ENCODE assay signal across 8 cellular contexts in genomic region chr13:81017525-81018152, GRCh38.
DNase-seq lines count a peak whose midpoint lies in the region; ATAC-seq and TF ChIP-seq lines count a peak whose summit lies in the region.

No MANE protein-coding gene starts in this region.

- H3K9ac ChIP-seq in Loucy (ENCODE audit: low read depth, low read length, poor library complexity, severe bottlenecking) = no peak overlapping the region

- no peak overlapping the region for H3K27ac Mint-ChIP-seq in CD14-positive monocyte

- peaks cover 0 to 16% (median 6%) of the 10 kb centered on the region in 7 donors for H3K9me3 Mint-ChIP-seq in CD14-positive monocyte

- peak; percentile 79 for ATAC-seq in GM21390 (IDR thresholded peaks at IDR 0.05; ENCODE audit: unreplicated experiment)

- no peaks in the 10 kb centered on the region for H4K20me1 ChIP-seq in Loucy (ENCODE audit: insufficient read depth, low read length, poor library complexity, severe bottlenecking)

- H2AFZ ChIP-seq in Loucy (ENCODE audit: low read length) = peak overlapping the region; percentile 32

- intact Hi-C loops in CD14-positive monocyte (cut with micrococcal nuclease) = no loop called here

- no peak overlapping the region for H3K4me3 Mint-ChIP-seq in CD14-positive monocyte

- H3K4me1 Mint-ChIP-seq in CD14-positive monocyte = no peaks in the 10 kb centered on the region

- H3K27me3 ChIP-seq in Loucy (ENCODE audit: insufficient read depth, low read length, poor library complexity, severe bottlenecking) = no peaks in the 10 kb centered on the region

- H3K79me2 ChIP-seq in Loucy (ENCODE audit: insufficient read depth, low read length) = no peaks in the 10 kb centered on the region

- no peaks in the 10 kb centered on the region for H3F3A ChIP-seq in Loucy (ENCODE audit: low read depth)

- no peaks in the 10 kb centered on the region for H3K36me3 Mint-ChIP-seq in CD14-positive monocyte

- H3K9me3 ChIP-seq in Loucy (ENCODE audit: insufficient read depth, low read depth, low read length) = no peaks in the 10 kb centered on the region

- H3K4me1 ChIP-seq in Loucy (ENCODE audit: insufficient read depth, low read length, poor library complexity, severe bottlenecking) = peaks cover 7% of the 10 kb centered on the region

- H3K4me2 ChIP-seq in Loucy (ENCODE audit: low read depth, low read length, poor library complexity, severe bottlenecking) = peak overlapping the region; percentile 16

- H3K27me3 Mint-ChIP-seq in CD14-positive monocyte (ENCODE audit: low read depth in 3 of 3) = no peaks in the 10 kb centered on the region

- DNase-seq in CD14-positive monocyte (ENCODE audit: low spot score) = no peak
- DNase-seq in SK-N-DZ (ENCODE audit: low spot score) = peak; percentile 43
- DNase-seq in fibroblast of villous mesenchyme (ENCODE audit: low read depth) = peak; percentile 38
- peak; percentile 62 for DNase-seq in renal cortical epithelial cell (ENCODE audit: low read depth)
- no peak for DNase-seq in activated CD8-positive, alpha-beta memory T cell treated with anti-CD3 and anti-CD28 coated beads, Interleukin-2, amount 50 U/mL, for 4 hours
- no peak for DNase-seq in cortex of kidney (lab: John Stamatoyannopoulos, UW)

- TF ChIP-seq CTCF in CD14-positive monocyte (IDR thresholded peaks at IDR 0.05) (peak; percentile 62), Loucy (conservative IDR thresholded peaks at IDR 0.05; ENCODE audit: low read length) (peak; percentile 81), fibroblast of villous mesenchyme (IDR thresholded peaks at IDR 0.05; ENCODE audit: insufficient read depth, low read depth, low read length) (peak; percentile 45)

- H3K4me3 ChIP-seq in Loucy (ENCODE audit: low read length, poor library complexity, severe bottlenecking) (no peak overlapping the region), fibroblast of villous mesenchyme (ENCODE audit: low read depth, low read length) (no peak overlapping the region)

- no peaks in the 10 kb centered on the region for H3K9me2 ChIP-seq in Loucy (replicated peaks; ENCODE audit: low read depth, low read length)

- H3K36me3 ChIP-seq in Loucy (ENCODE audit: insufficient read depth, low read length) = no peaks in the 10 kb centered on the region

Comparison
In these comparisons a context has a peak if more than half of its experiments do, and no peak if none do; other contexts are left out.
1. DNase-seq: peak in SK-N-DZ (single experiment), fibroblast of villous mesenchyme (single experiment) and renal cortical epithelial cell (single experiment); none in CD14-positive monocyte (single experiment), activated CD8-positive, alpha-beta memory T cell treated with anti-CD3 and anti-CD28 coated beads, Interleukin-2, amount 50 U/mL, for 4 hours (single experiment) and cortex of kidney (single experiment).
2. Peak in every context shown above with its lines, with median percentiles within 50 percentile points of each other: CTCF ChIP-seq.